19 cellular contexts compared by ENCODE assay signal in genomic region chr2:41127351-41127750, GRCh38.
"Had no signal": no experiment of that assay in that cellular context is flagged by ENCODE, and none has a peak within 500 bp of the region (broad histone marks: within the 10 kb centered on the region; RNA-seq: fewer than 3 reads in every experiment).

No MANE protein-coding gene starts in this region.

- H3K4me3 ChIP-seq: gastroesophageal sphincter, heart left ventricle, lung, stomach, testis, upper lobe of right lung had no signal

- ATAC-seq: esophagus mucosa; gastroesophageal sphincter; heart left ventricle; left lobe of liver; sciatic nerve; stimulated activated effector memory CD8-positive, alpha-beta T cell treated with anti-CD3 and anti-CD28 coated beads, Interleukin-12 subunit alpha, Interleukin-12 subunit beta, amount 100 ng/mL, for 72 hours; upper lobe of right lung had no signal

- DNase-seq: activated B cell treated with CpG ODN at 0.5 μM for 24 hours; activated CD4-positive, alpha-beta memory T cell treated with anti-CD3 and anti-CD28 coated beads for 36 hours; activated CD4-positive, alpha-beta T cell treated with anti-CD3 and anti-CD28 coated beads for 4 hours; activated naive CD4-positive, alpha-beta T cell; activated naive CD8-positive, alpha-beta T cell treated with anti-CD3 and anti-CD28 coated beads for 36 hours; amniotic stem cell; effector CD4-positive, alpha-beta T cell; heart left ventricle; kidney; stimulated activated CD4-positive, alpha-beta T cell treated with anti-CD3 and anti-CD28 coated beads, Interleukin-4, amount 100 ng/mL, for 24 hours; stomach; testis; upper lobe of right lung had no signal
